Comparison of ENCODE assay signal across 9 cellular contexts in genomic region chr5:154071799-154072781, GRCh38. TPM values are rescaled to one million over a fixed set of nuclear protein-coding genes. Genes with fewer than 3 reads are reported as not detected.
DNase-seq lines count a peak whose midpoint lies in the region; ATAC-seq lines count a peak whose summit lies in the region.
"Had no signal": no experiment of that assay in that cellular context is flagged by ENCODE, and none has a peak within 500 bp of the region (broad histone marks: within the 10 kb centered on the region; RNA-seq: fewer than 3 reads in every experiment).

No MANE protein-coding gene starts in this region.

- peak overlapping the region; percentile 0 to 47 for H3K9ac ChIP-seq in duodenal mucosa (ENCODE audit: low read depth in 1 of 2, low read length in 2 of 2)

- peaks cover 16% of the 10 kb centered on the region for H3K4me1 ChIP-seq in CD4-positive, CD25-positive, alpha-beta regulatory T cell (ENCODE audit: control insufficient read depth, insufficient read depth, low read length, poor library complexity, severe bottlenecking)
- peaks cover 19 to 21% of the 10 kb centered on the region in 2 donors for H3K4me1 ChIP-seq in duodenal mucosa (ENCODE audit: control insufficient read depth in 1 of 2, insufficient read depth in 2 of 2, low read length in 2 of 2)

- peak overlapping the region in 2 of 4 donors; percentile 15 to 32 for H3K4me3 Mint-ChIP-seq in CD4-positive, CD25-positive, alpha-beta regulatory T cell
- no peak overlapping the region for H3K4me3 Mint-ChIP-seq in memory B cell
- H3K4me3 Mint-ChIP-seq: activated naive CD4-positive, alpha-beta T cell treated with anti-CD3 and anti-CD28 coated beads, Interleukin-2, amount 50 U/mL, for 24 hours had no signal

- H3K27me3 Mint-ChIP-seq in CD4-positive, CD25-positive, alpha-beta regulatory T cell: peaks cover 8% of the 10 kb centered on the region
- peaks cover 1% of the 10 kb centered on the region for H3K27me3 Mint-ChIP-seq in memory B cell
- H3K27me3 Mint-ChIP-seq: activated naive CD4-positive, alpha-beta T cell treated with anti-CD3 and anti-CD28 coated beads, Interleukin-2, amount 50 U/mL, for 24 hours had no signal

- peak overlapping the region; percentile 30 to 70 (median 47) for H3K27ac Mint-ChIP-seq in CD4-positive, CD25-positive, alpha-beta regulatory T cell
- no peak overlapping the region for H3K27ac Mint-ChIP-seq in memory B cell
- H3K27ac Mint-ChIP-seq: activated naive CD4-positive, alpha-beta T cell treated with anti-CD3 and anti-CD28 coated beads, Interleukin-2, amount 50 U/mL, for 24 hours had no signal

- peak; percentile 76 to 84 for ATAC-seq in CD4-positive, CD25-positive, alpha-beta regulatory T cell (ENCODE audit: low read depth in 2 of 2)
- ATAC-seq in GM19324 (IDR thresholded peaks at IDR 0.05; ENCODE audit: low FRiP score, unreplicated experiment) (peak; percentile 91), HG03354 (IDR thresholded peaks at IDR 0.05; ENCODE audit: poor library complexity, severe bottlenecking, unreplicated experiment) (peak; percentile 99), memory B cell (ENCODE audit: low read depth) (peak; percentile 91)

- no peaks in the 10 kb centered on the region for H3K9me3 ChIP-seq in CD4-positive, CD25-positive, alpha-beta regulatory T cell (ENCODE audit: control insufficient read depth in 2 of 2, low read length in 2 of 2)
- no peaks in the 10 kb centered on the region for H3K9me3 ChIP-seq in duodenal mucosa (ENCODE audit: control insufficient read depth in 1 of 2, low read length in 2 of 2)

- H3K36me3 ChIP-seq in CD4-positive, CD25-positive, alpha-beta regulatory T cell (ENCODE audit: control insufficient read depth, insufficient read depth, low read length): no peaks in the 10 kb centered on the region
- H3K36me3 ChIP-seq in duodenal mucosa (ENCODE audit: control insufficient read depth in 1 of 2, insufficient read depth in 2 of 2, low read length in 2 of 2): no peaks in the 10 kb centered on the region

- H3K9me3 Mint-ChIP-seq in CD4-positive, CD25-positive, alpha-beta regulatory T cell: no peaks in the 10 kb centered on the region
- no peaks in the 10 kb centered on the region for H3K9me3 Mint-ChIP-seq in memory B cell
- H3K9me3 Mint-ChIP-seq: activated naive CD4-positive, alpha-beta T cell treated with anti-CD3 and anti-CD28 coated beads, Interleukin-2, amount 50 U/mL, for 24 hours had no signal

- peak; percentile 71 to 84 (median 80) for DNase-seq in CD4-positive, CD25-positive, alpha-beta regulatory T cell
- DNase-seq in NCI-H748 (lab: John Stamatoyannopoulos, UW; ENCODE audit: unreplicated experiment): peak; percentile 73
- peak; percentile 80 to 82 for DNase-seq in activated CD4-positive, alpha-beta T cell treated with anti-CD3 and anti-CD28 coated beads, Interleukin-2, amount 50 U/mL, for 4 hours
- DNase-seq in memory B cell (ENCODE audit: low spot score in 2 of 2): peak; percentile 80 to 82
- peak; percentile 64 for DNase-seq in stimulated activated CD8-positive, alpha-beta memory T cell treated with anti-CD3 and anti-CD28 coated beads, Interleukin-12 subunit alpha, Interleukin-12 subunit beta, amount 100 ng/mL, for 4 hours (ENCODE audit: low read depth)

- H3K4me3 ChIP-seq in CD4-positive, CD25-positive, alpha-beta regulatory T cell (ENCODE audit: low read depth, low read length): no peak overlapping the region
- no peak overlapping the region for H3K4me3 ChIP-seq in duodenal mucosa (ENCODE audit: low read depth in 1 of 2, low read length in 2 of 2)

- no peak overlapping the region for H3K27ac ChIP-seq in CD4-positive, CD25-positive, alpha-beta regulatory T cell (ENCODE audit: insufficient read depth, low read length, poor library complexity, severe bottlenecking)
- H3K27ac ChIP-seq in duodenal mucosa (ENCODE audit: low read depth, low read length): no peak overlapping the region

- H3K36me3 Mint-ChIP-seq in CD4-positive, CD25-positive, alpha-beta regulatory T cell: no peaks in the 10 kb centered on the region
- H3K36me3 Mint-ChIP-seq in memory B cell: no peaks in the 10 kb centered on the region
- H3K36me3 Mint-ChIP-seq: activated naive CD4-positive, alpha-beta T cell treated with anti-CD3 and anti-CD28 coated beads, Interleukin-2, amount 50 U/mL, for 24 hours had no signal

- no peaks in the 10 kb centered on the region for H3K27me3 ChIP-seq in CD4-positive, CD25-positive, alpha-beta regulatory T cell (ENCODE audit: control insufficient read depth, insufficient read depth, low read length)
- H3K27me3 ChIP-seq in duodenal mucosa (ENCODE audit: control insufficient read depth in 1 of 2, insufficient read depth in 2 of 2, low read length in 2 of 2): no peaks in the 10 kb centered on the region

- peaks cover 12 to 26% (median 22%) of the 10 kb centered on the region in 4 donors for H3K4me1 Mint-ChIP-seq in CD4-positive, CD25-positive, alpha-beta regulatory T cell
- H3K4me1 Mint-ChIP-seq in memory B cell: peaks cover 2% of the 10 kb centered on the region

RNA-seq across cellular contexts. Expression of gene MFAP3, which starts 33.3 kb away (rescaled TPM):
- 15.2 TPM for total RNA-seq in CD4-positive, CD25-positive, alpha-beta regulatory T cell
- 1 to 10 TPM; 3.4 to 6.4 (median 6.3) TPM for polyA plus RNA-seq in CD4-positive, CD25-positive, alpha-beta regulatory T cell

RNA-seq across cellular contexts. Expression of gene FAM114A2, which starts 33.4 kb away (rescaled TPM):
- 23.7 TPM for total RNA-seq in CD4-positive, CD25-positive, alpha-beta regulatory T cell
- polyA plus RNA-seq in CD4-positive, CD25-positive, alpha-beta regulatory T cell: 10 to 100 TPM; 19.1 to 26.6 (median 21.2) TPM
